ENCODE assay signal across 24 cellular contexts in the genomic region with DNA sequence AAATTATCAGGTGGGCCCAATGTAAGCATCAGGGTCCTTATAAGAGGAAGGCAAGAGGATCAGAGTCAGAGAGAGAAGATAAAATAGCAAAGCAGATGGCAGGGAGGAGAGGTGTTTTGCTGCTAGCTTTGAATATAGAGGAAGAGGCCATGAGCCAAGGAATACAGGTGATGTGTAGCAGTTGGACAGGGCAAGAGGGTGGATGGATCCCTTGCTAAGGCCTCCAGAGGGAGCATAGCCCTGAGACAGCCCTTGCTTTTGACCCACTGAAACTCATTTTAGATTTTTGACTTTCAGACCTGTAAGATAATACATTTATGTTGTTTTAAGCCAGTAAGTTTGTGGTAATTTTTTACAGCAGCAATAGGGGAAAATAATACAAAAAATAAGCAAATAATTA.
"Had no signal": no experiment of that assay in that cellular context is flagged by ENCODE, and none has a peak within 500 bp of the region (broad histone marks: within the 10 kb centered on the region; RNA-seq: fewer than 3 reads in every experiment).

No MANE protein-coding gene starts in this region.

- H3K4me3 ChIP-seq: coronary artery, dorsolateral prefrontal cortex, esophagus muscularis mucosa, gastrocnemius medialis, heart right ventricle, left lung, lower lobe of right lung, mucosa of descending colon had no signal

- H3K27me3 ChIP-seq: dorsolateral prefrontal cortex, esophagus muscularis mucosa, gastrocnemius medialis, heart right ventricle, left lung had no signal

- H3K4me1 Mint-ChIP-seq: mesothelial cell of epicardium, naive B cell had no signal

- H3K36me3 ChIP-seq: esophagus muscularis mucosa, gastrocnemius medialis, heart right ventricle, left lung, lower lobe of right lung had no signal

- H3K4me3 Mint-ChIP-seq: mesothelial cell of epicardium, naive B cell had no signal

- H3K36me3 Mint-ChIP-seq: naive B cell had no signal

- H3K27ac ChIP-seq: coronary artery, dorsolateral prefrontal cortex, esophagus muscularis mucosa, gastrocnemius medialis, heart right ventricle, left lung, lower lobe of right lung had no signal

- DNase-seq: dermis blood vessel endothelial cell; dorsolateral prefrontal cortex; effector CD4-positive, alpha-beta T cell; effector memory CD4-positive, alpha-beta T cell; foreskin melanocyte; gastrocnemius medialis; glutamatergic neuron; head of caudate nucleus; heart right ventricle; hippocampal formation; left cardiac atrium; left lung; left ventricle myocardium superior; lower lobe of right lung; mesenchymal stem cell; mucosa of descending colon; naive B cell had no signal

- ATAC-seq: gastrocnemius medialis, heart right ventricle, left cardiac atrium, left lung, left ventricle myocardium superior, lower lobe of right lung, mucosa of descending colon had no signal

- H3K27ac Mint-ChIP-seq: mesothelial cell of epicardium, naive B cell had no signal

- FAIRE-seq: colon, endothelial cell of umbilical vein, islet of Langerhans, keratinocyte had no signal

- H3K9me3 ChIP-seq: gastrocnemius medialis, lower lobe of right lung had no signal

- H3K4me1 ChIP-seq: esophagus muscularis mucosa, gastrocnemius medialis, heart right ventricle, left lung, lower lobe of right lung had no signal
